Comparison of ENCODE assay signal across 17 cellular contexts in the genomic region with DNA sequence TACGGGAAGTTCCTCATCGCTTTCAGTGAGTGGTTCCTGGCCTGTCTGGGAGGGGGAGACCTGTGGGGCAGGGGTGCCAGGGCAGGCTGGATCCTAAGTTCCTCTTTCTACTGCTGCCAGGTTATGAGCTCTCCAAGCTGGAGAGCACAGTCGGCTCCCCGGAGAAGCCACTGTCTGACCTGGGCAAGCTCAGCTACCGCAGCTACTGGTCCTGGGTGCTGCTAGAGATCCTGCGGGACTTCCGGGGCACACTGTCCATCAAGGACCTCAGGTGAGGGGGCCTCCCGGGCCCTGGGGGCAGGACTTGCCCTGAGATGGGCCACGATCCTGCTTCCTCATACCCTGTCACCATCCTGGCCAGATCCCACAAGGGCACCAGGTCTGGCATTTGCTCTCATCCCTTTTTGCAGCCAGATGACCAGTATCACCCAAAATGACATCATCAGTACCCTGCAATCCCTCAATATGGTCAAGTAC. TPM values are rescaled to one million over a fixed set of nuclear protein-coding genes. Genes with fewer than 3 reads are reported as not detected.
DNase-seq lines count a peak whose midpoint lies in the region; ATAC-seq and TF ChIP-seq lines count a peak whose summit lies in the region.
"Had no signal": no experiment of that assay in that cellular context is flagged by ENCODE, and none has a peak within 500 bp of the region (broad histone marks: within the 10 kb centered on the region; RNA-seq: fewer than 3 reads in every experiment).

No MANE protein-coding gene starts in this region.

- H3K4me1 ChIP-seq in heart left ventricle: peaks cover 0 to 60% (median 17%) of the 10 kb centered on the region in 12 donors

- peaks cover 7% of the 10 kb centered on the region for H3K27me3 Mint-ChIP-seq in endothelial cell (ENCODE audit: unreplicated experiment)

- peaks cover 31% of the 10 kb centered on the region for H3K36me3 Mint-ChIP-seq in endothelial cell (ENCODE audit: low read depth, unreplicated experiment)

- peaks cover 6 to 67% (median 57%) of the 10 kb centered on the region in 9 donors for H3K36me3 ChIP-seq in heart left ventricle

- no peak overlapping the region for H3K4me3 ChIP-seq in heart left ventricle
- H3K4me3 ChIP-seq: lung had no signal

- H3K27ac ChIP-seq in heart left ventricle: peak overlapping the region in 8 of 12 donors; percentile 30 to 94 (median 67)

- H3K27ac Mint-ChIP-seq in endothelial cell (ENCODE audit: unreplicated experiment): peak overlapping the region; percentile 15

- H3K4me1 Mint-ChIP-seq in endothelial cell (ENCODE audit: unreplicated experiment): peaks cover 6% of the 10 kb centered on the region

- no peak for TF ChIP-seq CTCF in heart left ventricle (IDR thresholded peaks at IDR 0.05)
- no peak for TF ChIP-seq CTCF in endothelial cell (IDR thresholded peaks at IDR 0.05; ENCODE audit: unreplicated experiment)
- no peak for TF ChIP-seq CTCF in omental fat pad (IDR thresholded peaks at IDR 0.05)

- intact Hi-C loops in heart left ventricle (cut with DNase I) (no loop called here), left cardiac atrium (cut with DNase I) (no loop called here)

- DNase-seq in heart left ventricle (no peak), left cardiac atrium (no peak), endothelial cell (ENCODE audit: low spot score) (no peak), omental fat pad (ENCODE audit: low spot score) (no peak), DMS79 treated with DMSO at 0.1 percent for 48 hours (lab: John Stamatoyannopoulos, UW) (no peak), NCI-H2171 (lab: John Stamatoyannopoulos, UW) (no peak), putamen (ENCODE audit: low spot score) (no peak)
- DNase-seq: ACHN, dermis blood vessel endothelial cell, MM.1S, NCI-H524 had no signal

- no peak for TF ChIP-seq POLR2A in heart left ventricle (IDR thresholded peaks at IDR 0.05)

- no peaks in the 10 kb centered on the region for H3K9me3 Mint-ChIP-seq in endothelial cell (ENCODE audit: unreplicated experiment)

- H3K9me3 ChIP-seq in heart left ventricle: no peaks in the 10 kb centered on the region

- WGBS in heart left ventricle, 4 donors: 91 to 96% (median 93%) methylated on average over 5 to 9 of the region's 9 CpGs

- no peak overlapping the region for H3K4me3 Mint-ChIP-seq in endothelial cell (ENCODE audit: unreplicated experiment)

- ATAC-seq in heart left ventricle: no peak
- ATAC-seq in left cardiac atrium: no peak
- ATAC-seq in omental fat pad (ENCODE audit: low FRiP score): peak; percentile 17
- no peak for ATAC-seq in GM19455 (IDR thresholded peaks at IDR 0.05; ENCODE audit: unreplicated experiment)

- no peaks in the 10 kb centered on the region for H3K27me3 ChIP-seq in heart left ventricle

RNA-seq across cellular contexts. Expression of a gene that starts 5.2 kb away (rescaled TPM):
- under 1 TPM in 4 of 9 donors, not detected in 5; 0.17 to 0.44 (median 0.39) TPM for total RNA-seq in heart left ventricle
- polyA plus RNA-seq in heart left ventricle: under 1 TPM; 0.17 to 0.23 TPM
- under 1 TPM in 1 of 2 donors, not detected in 1; 0.21 TPM for total RNA-seq in left cardiac atrium
- total RNA-seq in endothelial cell (ENCODE audit: unreplicated experiment): 3.8 TPM
- 1 to 10 TPM in 2 of 4 donors, under 1 TPM in 1, not detected in 1; 0.31 to 2.6 (median 2.6) TPM for total RNA-seq in omental fat pad
- total RNA-seq: Daoy, dermis blood vessel endothelial cell, pulmonary artery endothelial cell, SK-MEL-5 had no signal

RNA-seq across cellular contexts. Expression of a gene that starts 12.9 kb away (rescaled TPM):
- total RNA-seq in heart left ventricle: 10 to 100 TPM; 52.8 to 79.8 (median 64.7) TPM
- 10 to 100 TPM; 56.7 to 83.2 TPM for polyA plus RNA-seq in heart left ventricle
- total RNA-seq in left cardiac atrium: 10 to 100 TPM; 57.3 to 74.1 TPM
- total RNA-seq in endothelial cell (ENCODE audit: unreplicated experiment): 49.7 TPM
- total RNA-seq in omental fat pad: 10 to 100 TPM; 39.4 to 72.2 (median 49.1) TPM

RNA-seq across cellular contexts. Expression of a gene that starts 19.5 kb away (rescaled TPM):
- 1 to 10 TPM in 7 of 9 donors, under 1 TPM in 2; 0.35 to 5.1 (median 1.2) TPM for total RNA-seq in heart left ventricle
- 1 to 10 TPM; 1.0 to 2.6 TPM for polyA plus RNA-seq in heart left ventricle
- 1 to 10 TPM; 3.0 to 4.2 TPM for total RNA-seq in left cardiac atrium
- total RNA-seq in endothelial cell (ENCODE audit: unreplicated experiment): 0.74 TPM
- 1 to 10 TPM; 4.1 to 8.8 (median 6.8) TPM for total RNA-seq in omental fat pad
- total RNA-seq: dermis blood vessel endothelial cell, glomerular endothelial cell had no signal

RNA-seq across cellular contexts. Expression of a gene that starts 22.2 kb away (rescaled TPM):
- total RNA-seq in heart left ventricle (100 to 1,000 TPM in 2 of 9 donors, 10 to 100 TPM in 7; 61.9 to 134 (median 70.0) TPM), left cardiac atrium (10 to 100 TPM; 43.4 to 46.4 TPM), endothelial cell (ENCODE audit: unreplicated experiment) (56.8 TPM), omental fat pad (10 to 100 TPM; 34.5 to 52.5 (median 43.4) TPM)
- polyA plus RNA-seq in heart left ventricle: 10 to 100 TPM; 42.6 to 57.4 TPM

RNA-seq across cellular contexts. Expression of a gene that starts 35.8 kb away (rescaled TPM):
- total RNA-seq in heart left ventricle (10 to 100 TPM; 25.9 to 63.1 (median 42.0) TPM), left cardiac atrium (10 to 100 TPM; 47.1 to 53.2 TPM), endothelial cell (ENCODE audit: unreplicated experiment) (59.6 TPM), omental fat pad (100 to 1,000 TPM in 2 of 4 donors, 10 to 100 TPM in 2; 85.6 to 128 (median 99.3) TPM)
- 100 to 1,000 TPM in 1 of 2 donors, 10 to 100 TPM in 1; 40.2 to 134 TPM for polyA plus RNA-seq in heart left ventricle
